Comparison of ENCODE assay signal across 15 cellular contexts in genomic region chr13:99220199-99220931, GRCh38. TPM values are rescaled to one million over a fixed set of nuclear protein-coding genes. Genes with fewer than 3 reads are reported as not detected.
DNase-seq lines count a peak whose midpoint lies in the region; ATAC-seq and TF ChIP-seq lines count a peak whose summit lies in the region.
"Had no signal": no experiment of that assay in that cellular context is flagged by ENCODE, and none has a peak within 500 bp of the region (broad histone marks: within the 10 kb centered on the region; RNA-seq: fewer than 3 reads in every experiment).

No MANE protein-coding gene starts in this region.

- peak overlapping the region; percentile 0 for H3K4me3 Mint-ChIP-seq in activated naive CD8-positive, alpha-beta T cell treated with anti-CD3 and anti-CD28 coated beads, Interleukin-2, amount 50 U/mL, for 24 hours
- peak overlapping the region; percentile 53 for H3K4me3 Mint-ChIP-seq in stimulated activated effector memory CD8-positive, alpha-beta T cell treated with anti-CD3 and anti-CD28 coated beads, Interleukin-12 subunit alpha, Interleukin-12 subunit beta, amount 100 ng/mL, for 72 hours
- H3K4me3 Mint-ChIP-seq in HFFc6: no peak overlapping the region

- intact Hi-C loops in Right ventricle myocardium superior (cut with DNase I): no loop called here
- intact Hi-C loops in sciatic nerve (cut with DNase I): no loop called here

- H3K27me3 Mint-ChIP-seq in activated naive CD8-positive, alpha-beta T cell treated with anti-CD3 and anti-CD28 coated beads, Interleukin-2, amount 50 U/mL, for 24 hours: no peaks in the 10 kb centered on the region
- no peaks in the 10 kb centered on the region for H3K27me3 Mint-ChIP-seq in HFFc6 (ENCODE audit: insufficient read depth)

- no peaks in the 10 kb centered on the region for H3K27me3 ChIP-seq in cardiac muscle cell

- TF ChIP-seq CTCF in cardiac muscle cell (IDR thresholded peaks at IDR 0.05; ENCODE audit: low read depth, low read length) (no peak), HFFc6 (IDR thresholded peaks at IDR 0.05) (no peak)

- DNase-seq in cardiac muscle cell (ENCODE audit: low read depth in 1 of 2, low spot score in 1 of 2) (no peak), Right ventricle myocardium superior (no peak), NCI-H69 (lab: John Stamatoyannopoulos, UW) (peak; percentile 30), NCI-H2107 (lab: John Stamatoyannopoulos, UW) (no peak), sciatic nerve (ENCODE audit: low spot score) (no peak), HFFc6 (no peak)
- no peak for DNase-seq in activated naive CD8-positive, alpha-beta T cell treated with anti-CD3 and anti-CD28 coated beads, Interleukin-2, amount 50 U/mL, for 24 hours
- DNase-seq in stimulated activated effector memory CD8-positive, alpha-beta T cell treated with anti-CD3 and anti-CD28 coated beads, Interleukin-12 subunit alpha, Interleukin-12 subunit beta, amount 100 ng/mL, for 72 hours (ENCODE audit: low spot score in 2 of 2): no peak
- DNase-seq: activated CD4-positive, CD25-positive, alpha-beta regulatory T cell; cortex of kidney; stimulated activated CD4-positive, alpha-beta T cell treated with anti-CD3 and anti-CD28 coated beads, Interleukin-2, amount 100 ng/mL, for 48 hours had no signal

- peaks cover 4% of the 10 kb centered on the region for H3K9me3 Mint-ChIP-seq in activated naive CD8-positive, alpha-beta T cell treated with anti-CD3 and anti-CD28 coated beads, Interleukin-2, amount 50 U/mL, for 24 hours
- H3K9me3 Mint-ChIP-seq in stimulated activated effector memory CD8-positive, alpha-beta T cell treated with anti-CD3 and anti-CD28 coated beads, Interleukin-12 subunit alpha, Interleukin-12 subunit beta, amount 100 ng/mL, for 72 hours: peaks cover 6% of the 10 kb centered on the region
- no peaks in the 10 kb centered on the region for H3K9me3 Mint-ChIP-seq in HFFc6
- H3K9me3 Mint-ChIP-seq: activated naive CD4-positive, alpha-beta T cell treated with anti-CD3 and anti-CD28 coated beads, Interleukin-2, amount 50 U/mL, for 72 hours had no signal

- no peaks in the 10 kb centered on the region for H3K9me3 ChIP-seq in cardiac muscle cell (ENCODE audit: low read depth)
- H3K9me3 ChIP-seq: prostate gland had no signal

- ATAC-seq in Right ventricle myocardium superior (ENCODE audit: poor library complexity): no peak
- peak; percentile 45 for ATAC-seq in activated naive CD8-positive, alpha-beta T cell treated with anti-CD3 and anti-CD28 coated beads, Interleukin-2, amount 50 U/mL, for 24 hours
- ATAC-seq in stimulated activated effector memory CD8-positive, alpha-beta T cell treated with anti-CD3 and anti-CD28 coated beads, Interleukin-12 subunit alpha, Interleukin-12 subunit beta, amount 100 ng/mL, for 72 hours: peak; percentile 43
- no peak for ATAC-seq in sciatic nerve

- peaks cover 95% of the 10 kb centered on the region for H3K4me1 Mint-ChIP-seq in activated naive CD8-positive, alpha-beta T cell treated with anti-CD3 and anti-CD28 coated beads, Interleukin-2, amount 50 U/mL, for 24 hours
- peaks cover 87% of the 10 kb centered on the region for H3K4me1 Mint-ChIP-seq in stimulated activated effector memory CD8-positive, alpha-beta T cell treated with anti-CD3 and anti-CD28 coated beads, Interleukin-12 subunit alpha, Interleukin-12 subunit beta, amount 100 ng/mL, for 72 hours
- H3K4me1 Mint-ChIP-seq in HFFc6 (ENCODE audit: low read depth): peaks cover 34% of the 10 kb centered on the region

- no peaks in the 10 kb centered on the region for H3K36me3 ChIP-seq in cardiac muscle cell
- H3K36me3 ChIP-seq: prostate gland had no signal

- H3K27ac Mint-ChIP-seq in activated naive CD8-positive, alpha-beta T cell treated with anti-CD3 and anti-CD28 coated beads, Interleukin-2, amount 50 U/mL, for 24 hours: peak overlapping the region; percentile 52
- H3K27ac Mint-ChIP-seq in stimulated activated effector memory CD8-positive, alpha-beta T cell treated with anti-CD3 and anti-CD28 coated beads, Interleukin-12 subunit alpha, Interleukin-12 subunit beta, amount 100 ng/mL, for 72 hours: no peak overlapping the region
- no peak overlapping the region for H3K27ac Mint-ChIP-seq in HFFc6

- peaks cover 19% of the 10 kb centered on the region for H3K36me3 Mint-ChIP-seq in activated naive CD8-positive, alpha-beta T cell treated with anti-CD3 and anti-CD28 coated beads, Interleukin-2, amount 50 U/mL, for 24 hours (ENCODE audit: low read depth)
- peaks cover 21% of the 10 kb centered on the region for H3K36me3 Mint-ChIP-seq in stimulated activated effector memory CD8-positive, alpha-beta T cell treated with anti-CD3 and anti-CD28 coated beads, Interleukin-12 subunit alpha, Interleukin-12 subunit beta, amount 100 ng/mL, for 72 hours
- H3K36me3 Mint-ChIP-seq in HFFc6 (ENCODE audit: low read depth): peaks cover 9% of the 10 kb centered on the region

- peak overlapping the region; percentile 6 for H3K27ac ChIP-seq in cardiac muscle cell
- H3K27ac ChIP-seq: prostate gland had no signal

- peaks cover 20% of the 10 kb centered on the region for H3K4me1 ChIP-seq in cardiac muscle cell (ENCODE audit: low read depth)
- H3K4me1 ChIP-seq: prostate gland had no signal

- no peak overlapping the region for H3K4me3 ChIP-seq in cardiac muscle cell
- H3K4me3 ChIP-seq: prostate gland had no signal

RNA-seq across cellular contexts. Expression of gene UBAC2, which starts 19.7 kb away (rescaled TPM):
- total RNA-seq in cardiac muscle cell: 71.2 and 72.1 TPM in 2 replicates
- 127 and 130 TPM in 2 replicates for polyA plus RNA-seq in cardiac muscle cell
- 35.4 TPM for total RNA-seq in Right ventricle myocardium superior
- 34.0 TPM for total RNA-seq in sciatic nerve
- 10 to 100 TPM; 38.8 to 53.5 (median 46.4) TPM for total RNA-seq in HFFc6 (2021; fragmentation: NEBNext Ultra II Directional; extraction: Animal tissue kit (Norgen Biotek cat#: 25700))

RNA-seq across cellular contexts. Expression of gene GPR18, which starts 37.8 kb away (rescaled TPM):
- total RNA-seq in cardiac muscle cell (not detected in 2 replicates), Right ventricle myocardium superior (not detected), sciatic nerve (not detected)
- polyA plus RNA-seq in cardiac muscle cell: 0.31 and 1.2 TPM in 2 replicates
- not detected for total RNA-seq in HFFc6 (2021; fragmentation: NEBNext Ultra II Directional; extraction: Animal tissue kit (Norgen Biotek cat#: 25700))
- total RNA-seq: G401, NCI-H460 had no signal

Comparison
In these comparisons a context has a peak if more than half of its experiments do, and no peak if none do; other contexts are left out.
1. ATAC-seq: peak in activated naive CD8-positive, alpha-beta T cell treated with anti-CD3 and anti-CD28 coated beads, Interleukin-2, amount 50 U/mL, for 24 hours (single experiment) and stimulated activated effector memory CD8-positive, alpha-beta T cell treated with anti-CD3 and anti-CD28 coated beads, Interleukin-12 subunit alpha, Interleukin-12 subunit beta, amount 100 ng/mL, for 72 hours (single experiment); none in Right ventricle myocardium superior (single experiment) and sciatic nerve (single experiment).